ENCODE assay signal across 31 cellular contexts in the genomic region with DNA sequence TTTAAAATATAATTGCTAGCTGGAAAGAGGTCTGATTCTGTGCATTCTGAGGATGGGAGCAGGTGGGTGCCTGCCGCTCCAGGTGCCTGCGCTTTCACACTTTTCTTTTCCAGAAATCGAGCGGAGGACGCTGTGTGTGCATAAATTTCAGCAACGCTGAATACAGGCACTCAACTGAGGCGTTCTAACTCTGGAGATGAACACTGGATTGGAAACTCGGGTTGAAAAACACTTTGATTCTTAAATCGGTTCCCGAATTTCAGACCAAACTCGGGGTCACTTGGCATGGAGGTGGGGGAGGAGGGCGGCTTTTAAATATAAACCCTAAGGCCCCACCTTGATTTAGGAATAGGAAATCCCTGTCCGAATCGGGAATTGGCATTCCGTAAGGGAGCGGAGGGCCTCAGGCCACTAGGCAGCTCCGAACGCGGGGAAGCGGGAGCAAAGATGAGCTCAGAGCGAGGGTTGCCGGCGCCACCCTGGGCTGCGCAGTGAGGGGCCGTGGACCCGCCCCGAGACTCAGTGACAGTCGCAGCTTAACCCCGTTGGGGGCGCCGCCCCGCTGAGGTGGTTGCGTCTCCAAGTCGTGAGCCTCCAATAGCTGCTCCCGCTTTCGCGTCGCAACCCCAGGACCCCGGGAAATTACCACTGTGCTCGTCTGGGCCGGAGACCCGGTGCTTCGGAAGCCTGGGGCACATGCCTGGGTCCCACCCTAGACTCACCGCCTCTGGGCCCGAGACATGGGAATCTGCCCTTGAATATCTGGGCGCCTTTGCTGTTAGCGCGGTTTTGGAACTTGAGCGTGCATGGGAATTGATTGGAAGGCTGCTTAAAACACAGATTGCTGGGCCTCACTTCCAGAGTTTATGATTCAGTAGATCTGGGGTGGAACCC. TPM values are rescaled to one million over a fixed set of nuclear protein-coding genes. Genes with fewer than 3 reads are reported as not detected.
DNase-seq lines count a peak whose midpoint lies in the region; ATAC-seq and TF ChIP-seq lines count a peak whose summit lies in the region.
"Had no signal": no experiment of that assay in that cellular context is flagged by ENCODE, and none has a peak within 500 bp of the region (broad histone marks: within the 10 kb centered on the region; RNA-seq: fewer than 3 reads in every experiment).

No MANE protein-coding gene starts in this region.

- peak overlapping the region; percentile 40 for H3K4me3 Mint-ChIP-seq in WTC11
- no peak overlapping the region for H3K4me3 Mint-ChIP-seq in neural progenitor cell
- H3K4me3 Mint-ChIP-seq: CD4-positive, alpha-beta T cell; neural crest cell had no signal

- no peak for TF ChIP-seq CTCF in WTC11 (IDR thresholded peaks at IDR 0.05)
- no peak for TF ChIP-seq CTCF in neural progenitor cell (IDR thresholded peaks at IDR 0.05)

- no peaks in the 10 kb centered on the region for H3K9me3 ChIP-seq in iPS-15b (ENCODE audit: control insufficient read depth, insufficient read depth, low read length)
- H3K9me3 ChIP-seq in neural progenitor cell (ENCODE audit: low read depth), result no peaks in the 10 kb centered on the region
- H3K9me3 ChIP-seq: A549, right atrium auricular region, testis had no signal

- H3K4me1 Mint-ChIP-seq in WTC11 (peaks cover 40% of the 10 kb centered on the region), neural progenitor cell (peaks cover 22% of the 10 kb centered on the region)

- H3K4me2 ChIP-seq in neural progenitor cell, result peak overlapping the region; percentile 39
- H3K4me2 ChIP-seq: A549, PC-9 had no signal

- H3K4me3 ChIP-seq in iPS-15b (ENCODE audit: low read depth, low read length) (peak overlapping the region; percentile 40), neural progenitor cell (peak overlapping the region; percentile 17)
- H3K4me3 ChIP-seq: A549, PC-9, right atrium auricular region, spleen had no signal

- no peaks in the 10 kb centered on the region for H3K79me2 ChIP-seq in neural progenitor cell (ENCODE audit: low read depth)
- H3K79me2 ChIP-seq: parathyroid adenoma had no signal

- H4K20me1 ChIP-seq in neural progenitor cell (ENCODE audit: low read depth), result peaks cover 59% of the 10 kb centered on the region

- peak; percentile 50 for DNase-seq in EH (ENCODE audit: low read depth)
- peak; percentile 42 for DNase-seq in WTC11 (ENCODE audit: low spot score)
- peak; percentile 63 for DNase-seq in neural progenitor cell (ENCODE audit: low spot score)
- DNase-seq in left ventricle myocardium superior, result no peak
- DNase-seq in amniotic stem cell (lab: John Stamatoyannopoulos, UW), result no peak
- no peak for DNase-seq in LoVo (ENCODE audit: low spot score)
- DNase-seq: activated naive CD4-positive, alpha-beta T cell treated with anti-CD3 and anti-CD28 coated beads, Interleukin-2, amount 50 U/mL, for 16 hours; activated T-cell treated with anti-CD3 and anti-CD28 coated beads for 4 hours; amygdala; CD4-positive, alpha-beta T cell; DND-41; IMR-90; mammary epithelial cell; NCI-H146; NCI-H2107; NCI-H345; NCI-H69; PC-9; spleen; stimulated activated CD4-positive, alpha-beta T cell treated with anti-CD3 and anti-CD28 coated beads, Interleukin-2, amount 100 ng/mL, for 24 hours; stimulated activated naive CD8-positive, alpha-beta T cell treated with anti-CD3 and anti-CD28 coated beads, Interleukin-15, Interleukin-2, amounts not matched to agents 100 U/mL and 50 U/mL, for 24 hours; T-helper 2 cell; testis had no signal

- intact Hi-C loops in left ventricle myocardium superior (cut with micrococcal nuclease), result no loop called here

- H3K27ac Mint-ChIP-seq in WTC11 (no peak overlapping the region), neural progenitor cell (no peak overlapping the region)
- H3K27ac Mint-ChIP-seq: activated T-helper 2 cell treated with anti-CD3 and anti-CD28 coated beads, Interferon-gamma antibody, Interleukin-2, Interleukin-4, amounts not matched to agents 10 μg/mL and 5 μg/mL and 100 μg/mL, durations not matched to agents 14 hours and 24 hours and 36 hours; CD4-positive, alpha-beta T cell had no signal

- CTCF ChIA-PET in WTC11 (lab: Charles Lee), result interaction anchor here (0.8 to 2.8 kb wide), 6 partner anchors 8 to 362 kb away, joined by 3 to 26 read pairs (median 4); no protein-coding TSS in a partner anchor

- H3K27me3 Mint-ChIP-seq in WTC11 (ENCODE audit: low read depth) (peaks cover 2% of the 10 kb centered on the region), neural progenitor cell (ENCODE audit: insufficient read depth, low read depth) (peaks cover 60% of the 10 kb centered on the region)

- no peak overlapping the region for H3K9ac ChIP-seq in iPS-15b (ENCODE audit: low read depth, low read length)
- H3K9ac ChIP-seq in neural progenitor cell, result no peak overlapping the region
- H3K9ac ChIP-seq: parathyroid adenoma had no signal

- H3K36me3 Mint-ChIP-seq in WTC11 (no peaks in the 10 kb centered on the region), neural progenitor cell (no peaks in the 10 kb centered on the region)

- H3K27me3 ChIP-seq in iPS-15b (ENCODE audit: control insufficient read depth, insufficient read depth, low read length) (peaks cover 97% of the 10 kb centered on the region), neural progenitor cell (peaks cover 100% of the 10 kb centered on the region)

- POLR2A ChIA-PET in WTC11 (lab: Charles Lee), result no interaction called here

- no peak overlapping the region for H2AFZ ChIP-seq in neural progenitor cell (replicated peaks)
- H2AFZ ChIP-seq: parathyroid adenoma, PC-9 had no signal

- H3K36me3 ChIP-seq in iPS-15b (ENCODE audit: control insufficient read depth, insufficient read depth, low read length), result no peaks in the 10 kb centered on the region
- H3K36me3 ChIP-seq in neural progenitor cell, result no peaks in the 10 kb centered on the region
- H3K36me3 ChIP-seq: right atrium auricular region, spleen had no signal

- no peak overlapping the region for H3K27ac ChIP-seq in neural progenitor cell
- H3K27ac ChIP-seq: A549, parathyroid adenoma, PC-9, right atrium auricular region, spleen, testis had no signal

- peaks cover 24% of the 10 kb centered on the region for H3F3A ChIP-seq in neural progenitor cell (ENCODE audit: low read depth)

- peak; percentile 4 for ATAC-seq in WTC11
- no peak for ATAC-seq in left ventricle myocardium superior
- no peak for ATAC-seq in HG03095 (IDR thresholded peaks at IDR 0.05; ENCODE audit: unreplicated experiment)
- ATAC-seq: A549; stimulated activated naive CD8-positive, alpha-beta T cell treated with anti-CD3 and anti-CD28 coated beads, Interleukin-15, Interleukin-2, amounts not matched to agents 100 U/mL and 50 U/mL, for 24 hours had no signal

- H3K9me3 Mint-ChIP-seq in WTC11, result no peaks in the 10 kb centered on the region
- H3K9me3 Mint-ChIP-seq in neural progenitor cell, result peaks cover 2% of the 10 kb centered on the region
- H3K9me3 Mint-ChIP-seq: neural crest cell had no signal

- peaks cover 4% of the 10 kb centered on the region for H3K4me1 ChIP-seq in iPS-15b (ENCODE audit: control insufficient read depth, insufficient read depth, low read length)
- peaks cover 19% of the 10 kb centered on the region for H3K4me1 ChIP-seq in neural progenitor cell
- H3K4me1 ChIP-seq: parathyroid adenoma, testis had no signal

TF ChIP-seq in WTC11, 78 proteins besides CTCF, POLR2A, EP300 and RAD21 (continues in another document):
- TF ChIP-seq, protein P1, sequence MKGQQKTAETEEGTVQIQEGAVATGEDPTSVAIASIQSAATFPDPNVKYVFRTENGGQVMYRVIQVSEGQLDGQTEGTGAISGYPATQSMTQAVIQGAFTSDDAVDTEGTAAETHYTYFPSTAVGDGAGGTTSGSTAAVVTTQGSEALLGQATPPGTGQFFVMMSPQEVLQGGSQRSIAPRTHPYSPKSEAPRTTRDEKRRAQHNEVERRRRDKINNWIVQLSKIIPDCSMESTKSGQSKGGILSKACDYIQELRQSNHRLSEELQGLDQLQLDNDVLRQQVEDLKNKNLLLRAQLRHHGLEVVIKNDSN (CRISPR knock-in tag; IDR thresholded peaks at IDR 0.05), result no peak
- TF ChIP-seq ZNF423 (CRISPR knock-in tag; IDR thresholded peaks at IDR 0.05), result peak; percentile 94
- TF ChIP-seq, protein P2, sequence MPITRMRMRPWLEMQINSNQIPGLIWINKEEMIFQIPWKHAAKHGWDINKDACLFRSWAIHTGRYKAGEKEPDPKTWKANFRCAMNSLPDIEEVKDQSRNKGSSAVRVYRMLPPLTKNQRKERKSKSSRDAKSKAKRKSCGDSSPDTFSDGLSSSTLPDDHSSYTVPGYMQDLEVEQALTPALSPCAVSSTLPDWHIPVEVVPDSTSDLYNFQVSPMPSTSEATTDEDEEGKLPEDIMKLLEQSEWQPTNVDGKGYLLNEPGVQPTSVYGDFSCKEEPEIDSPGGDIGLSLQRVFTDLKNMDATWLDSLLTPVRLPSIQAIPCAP (CRISPR knock-in tag; IDR thresholded peaks at IDR 0.05), result no peak
- TF ChIP-seq JAZF1 (CRISPR knock-in tag; IDR thresholded peaks at IDR 0.05), result no peak
- no peak for TF ChIP-seq ZNF219 (CRISPR knock-in tag; IDR thresholded peaks at IDR 0.05; ENCODE audit: borderline replicate concordance)
- TF ChIP-seq, protein P3, sequence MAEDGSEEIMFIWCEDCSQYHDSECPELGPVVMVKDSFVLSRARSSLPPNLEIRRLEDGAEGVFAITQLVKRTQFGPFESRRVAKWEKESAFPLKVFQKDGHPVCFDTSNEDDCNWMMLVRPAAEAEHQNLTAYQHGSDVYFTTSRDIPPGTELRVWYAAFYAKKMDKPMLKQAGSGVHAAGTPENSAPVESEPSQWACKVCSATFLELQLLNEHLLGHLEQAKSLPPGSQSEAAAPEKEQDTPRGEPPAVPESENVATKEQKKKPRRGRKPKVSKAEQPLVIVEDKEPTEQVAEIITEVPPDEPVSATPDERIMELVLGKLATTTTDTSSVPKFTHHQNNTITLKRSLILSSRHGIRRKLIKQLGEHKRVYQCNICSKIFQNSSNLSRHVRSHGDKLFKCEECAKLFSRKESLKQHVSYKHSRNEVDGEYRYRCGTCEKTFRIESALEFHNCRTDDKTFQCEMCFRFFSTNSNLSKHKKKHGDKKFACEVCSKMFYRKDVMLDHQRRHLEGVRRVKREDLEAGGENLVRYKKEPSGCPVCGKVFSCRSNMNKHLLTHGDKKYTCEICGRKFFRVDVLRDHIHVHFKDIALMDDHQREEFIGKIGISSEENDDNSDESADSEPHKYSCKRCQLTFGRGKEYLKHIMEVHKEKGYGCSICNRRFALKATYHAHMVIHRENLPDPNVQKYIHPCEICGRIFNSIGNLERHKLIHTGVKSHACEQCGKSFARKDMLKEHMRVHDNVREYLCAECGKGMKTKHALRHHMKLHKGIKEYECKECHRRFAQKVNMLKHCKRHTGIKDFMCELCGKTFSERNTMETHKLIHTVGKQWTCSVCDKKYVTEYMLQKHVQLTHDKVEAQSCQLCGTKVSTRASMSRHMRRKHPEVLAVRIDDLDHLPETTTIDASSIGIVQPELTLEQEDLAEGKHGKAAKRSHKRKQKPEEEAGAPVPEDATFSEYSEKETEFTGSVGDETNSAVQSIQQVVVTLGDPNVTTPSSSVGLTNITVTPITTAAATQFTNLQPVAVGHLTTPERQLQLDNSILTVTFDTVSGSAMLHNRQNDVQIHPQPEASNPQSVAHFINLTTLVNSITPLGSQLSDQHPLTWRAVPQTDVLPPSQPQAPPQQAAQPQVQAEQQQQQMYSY (CRISPR knock-in tag; IDR thresholded peaks at IDR 0.05), result no peak
- TF ChIP-seq ZNF416 (CRISPR knock-in tag; IDR thresholded peaks at IDR 0.05), result no peak

RNA-seq across cellular contexts. Expression of a gene that starts 4.5 kb away (rescaled TPM):
- total RNA-seq in WTC11 (2021) (0.09 to 0.11 TPM (median 0.11 TPM) in 3 replicates), neural progenitor cell (ENCODE audit: low replicate concordance) (not detected in 2 replicates), left ventricle myocardium superior (not detected)
- total RNA-seq: activated T-helper 2 cell treated with anti-CD3 and anti-CD28 coated beads, Interferon-gamma antibody, Interleukin-2, Interleukin-4, amounts not matched to agents 10 μg/mL and 5 μg/mL and 100 μg/mL, durations not matched to agents 14 hours and 24 hours and 36 hours; bronchial epithelial cell; CD4-positive, alpha-beta T cell; IMR-90; right atrium auricular region; spleen had no signal

Comparison
In these comparisons a context has a peak if more than half of its experiments do, and no peak if none do; other contexts are left out.
1. DNase-seq: peak in EH (single experiment), WTC11 (single experiment) and neural progenitor cell (single experiment); none in left ventricle myocardium superior (single experiment), amniotic stem cell (single experiment) and LoVo (single experiment).